8 cellular contexts compared by ENCODE assay signal in the genomic region with DNA sequence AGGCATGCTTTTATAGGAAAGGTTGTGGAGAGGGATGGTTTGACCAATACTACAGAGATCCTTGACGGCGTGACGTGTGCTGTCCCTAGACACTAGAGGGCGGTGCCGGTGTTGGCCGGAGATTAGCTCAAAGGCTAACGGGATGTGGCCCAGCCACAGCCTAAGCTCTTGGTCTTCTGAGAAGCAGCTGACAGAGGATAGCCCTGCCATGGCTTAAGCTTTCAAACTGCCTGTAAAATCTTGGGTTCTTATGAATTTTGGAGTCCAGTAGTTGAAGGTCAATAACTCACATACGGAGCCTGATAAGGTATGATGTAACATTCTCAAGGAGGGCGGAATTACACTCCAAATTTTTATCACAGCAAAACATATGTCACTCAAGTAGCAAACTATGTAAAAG.
DNase-seq lines count a peak whose midpoint lies in the region; ATAC-seq, FAIRE-seq and TF ChIP-seq lines count a peak whose summit lies in the region.

No MANE protein-coding gene starts in this region.

- no peaks in the 10 kb centered on the region for H3K4me1 ChIP-seq in smooth muscle cell (ENCODE audit: low read depth)

- no peak overlapping the region for H3K27ac Mint-ChIP-seq in activated B cell treated with CpG ODN at 0.5 μM for 24 hours

- peak; percentile 50 for FAIRE-seq in GM12892 (lab: Jason Lieb, UNC)

- H3K4me3 ChIP-seq in smooth muscle cell, result no peak overlapping the region
- no peak overlapping the region for H3K4me3 ChIP-seq in lower leg skin (ENCODE audit: low read depth, poor library complexity, severe bottlenecking)

- no peaks in the 10 kb centered on the region for H3K36me3 ChIP-seq in smooth muscle cell (ENCODE audit: low read depth)

- ATAC-seq in HG02588 (IDR thresholded peaks at IDR 0.05; ENCODE audit: unreplicated experiment) (peak; percentile 98), activated B cell treated with CpG ODN at 0.5 μM for 24 hours (ENCODE audit: low read depth) (peak; percentile 37), left ventricle myocardium superior (peak; percentile 63)

- peaks cover 6% of the 10 kb centered on the region for H3K9me3 Mint-ChIP-seq in activated B cell treated with CpG ODN at 0.5 μM for 24 hours

- no peak for TF ChIP-seq POLR2A in GM12892 (IDR thresholded peaks at IDR 0.05; ENCODE audit: low read depth, low read length)
- no peak for TF ChIP-seq POLR2A in lower leg skin (IDR thresholded peaks at IDR 0.05)

- no peaks in the 10 kb centered on the region for H3K79me2 ChIP-seq in smooth muscle cell (ENCODE audit: low read depth)

- POLR2A ChIA-PET in activated B cell treated with CpG ODN at 0.5 μM for 24 hours (lab: Charles Lee), result no interaction called here

- peak overlapping the region; percentile 6 for H2AFZ ChIP-seq in smooth muscle cell (ENCODE audit: low read depth)

- H4K20me1 ChIP-seq in smooth muscle cell (ENCODE audit: low read depth), result no peaks in the 10 kb centered on the region

- H3F3A ChIP-seq in smooth muscle cell (ENCODE audit: low read depth), result no peaks in the 10 kb centered on the region

- H3K4me1 Mint-ChIP-seq in activated B cell treated with CpG ODN at 0.5 μM for 24 hours, result no peaks in the 10 kb centered on the region

- no peaks in the 10 kb centered on the region for H3K27me3 Mint-ChIP-seq in activated B cell treated with CpG ODN at 0.5 μM for 24 hours

- 13% methylated on average over 9 of the region's 9 CpGs for WGBS in smooth muscle cell (ENCODE audit: low lambda C conversion rate)
- WGBS in lower leg skin, 2 donors, result 18 to 21% methylated on average over 9 of the region's 9 CpGs

- no peaks in the 10 kb centered on the region for H3K27me3 ChIP-seq in smooth muscle cell (ENCODE audit: low read depth)

- DNase-seq in Ammon's horn (ENCODE audit: low spot score) (peak; percentile 68), GM12892 (ENCODE audit: insufficient read length) (no peak), M059J (ENCODE audit: low read depth) (peak; percentile 50), activated B cell treated with CpG ODN at 0.5 μM for 24 hours (no peak), left ventricle myocardium superior (peak; percentile 40), smooth muscle cell (lab: John Stamatoyannopoulos, UW; ENCODE audit: unreplicated experiment) (no peak), lower leg skin (ENCODE audit: low spot score in 2 of 2) (no peak)

- H3K4me3 Mint-ChIP-seq in activated B cell treated with CpG ODN at 0.5 μM for 24 hours, result no peak overlapping the region

- no peak overlapping the region for H3K9ac ChIP-seq in smooth muscle cell (ENCODE audit: low read depth)

- no peak overlapping the region for H3K27ac ChIP-seq in smooth muscle cell (ENCODE audit: low read depth)

- no peaks in the 10 kb centered on the region for H3K9me3 ChIP-seq in smooth muscle cell (replicated peaks; ENCODE audit: low read depth)

- H3K36me3 Mint-ChIP-seq in activated B cell treated with CpG ODN at 0.5 μM for 24 hours (ENCODE audit: low read depth), result no peaks in the 10 kb centered on the region

- TF ChIP-seq CTCF in activated B cell treated with CpG ODN at 0.5 μM for 24 hours (IDR thresholded peaks at IDR 0.05), result no peak
- peak; percentile 60 for TF ChIP-seq CTCF in smooth muscle cell (IDR thresholded peaks at IDR 0.05; ENCODE audit: borderline replicate concordance, insufficient read depth, poor library complexity, severe bottlenecking)
- no peak for TF ChIP-seq CTCF in lower leg skin (IDR thresholded peaks at IDR 0.05)

- CTCF ChIA-PET in activated B cell treated with CpG ODN at 0.5 μM for 24 hours (lab: Charles Lee), result no interaction called here

- H3K4me2 ChIP-seq in smooth muscle cell, result no peak overlapping the region

- intact Hi-C loops in activated B cell treated with CpG ODN at 0.5 μM for 24 hours (cut with micrococcal nuclease), result loop anchor here (5.0 kb wide), 1 partner anchor 515 kb away; the partner anchor contains the start of gene ATXN7L3B
- intact Hi-C loops in left ventricle myocardium superior (cut with micrococcal nuclease), result no loop called here
- intact Hi-C loops in lower leg skin (cut with DNase I; ENCODE audit: low total_unique reads), result no loop called here

Comparison
In these comparisons a context has a peak if more than half of its experiments do, and no peak if none do; other contexts are left out.
1. DNase-seq: peak in Ammon's horn (single experiment), M059J (single experiment) and left ventricle myocardium superior (single experiment); none in GM12892 (single experiment), activated B cell treated with CpG ODN at 0.5 μM for 24 hours (single experiment), smooth muscle cell (single experiment) and lower leg skin (0 of 2).
2. ATAC-seq: peak in every context shown above with its lines; median percentile 98 in HG02588; 63 in left ventricle myocardium superior; 37 in activated B cell treated with CpG ODN at 0.5 μM for 24 hours.